In the genomic region with DNA sequence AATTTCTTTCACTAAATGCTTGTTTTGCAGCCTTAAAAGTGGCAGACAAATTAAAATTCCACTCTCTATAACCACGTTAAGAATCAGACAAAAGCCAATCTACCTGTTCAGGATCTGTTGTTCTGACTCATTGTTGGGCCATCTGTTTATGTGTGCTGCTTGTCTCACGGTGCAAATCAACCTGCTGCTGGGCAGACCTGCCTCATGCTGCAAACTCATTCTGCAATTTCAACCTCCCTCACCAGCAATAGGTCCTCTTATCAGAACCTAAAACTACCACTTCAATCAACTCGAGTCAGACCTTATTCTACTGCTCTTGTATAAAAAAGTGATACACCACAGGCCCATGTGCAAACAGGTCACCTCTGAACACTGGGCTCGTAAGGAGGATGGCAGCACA, we compare ENCODE assay signal across 22 cellular contexts.
DNase-seq lines count a peak whose midpoint lies in the region; ATAC-seq and TF ChIP-seq lines count a peak whose summit lies in the region.
"Had no signal": no experiment of that assay in that cellular context is flagged by ENCODE, and none has a peak within 500 bp of the region (broad histone marks: within the 10 kb centered on the region; RNA-seq: fewer than 3 reads in every experiment).

No MANE protein-coding gene starts in this region.

- H3K27me3 ChIP-seq in GM23338 (ENCODE audit: insufficient read depth) (no peaks in the 10 kb centered on the region), IMR-90 (ENCODE audit: control insufficient read depth, insufficient read depth, low read length) (no peaks in the 10 kb centered on the region)
- H3K27me3 ChIP-seq: ascending aorta, stomach, upper lobe of right lung had no signal

- no TSS peak for BruUV-seq in IMR-90 (replicated peaks; lab: Mats Ljungman, UMichigan)

- H2BK20ac ChIP-seq in IMR-90 (ENCODE audit: low read depth, low read length), result no peak overlapping the region

- no peaks in the 10 kb centered on the region for H3F3A ChIP-seq in GM23338 (replicated peaks; ENCODE audit: low read depth)

- H3K9me3 ChIP-seq in IMR-90 (ENCODE audit: control insufficient read depth, insufficient read depth, low read length), result no peaks in the 10 kb centered on the region
- H3K9me3 ChIP-seq: ascending aorta, Caco-2, stomach, upper lobe of right lung had no signal

- peak overlapping the region; percentile 3; the same call in 1 of the 2 replicates for H3K27ac ChIP-seq in GM23338 (ENCODE audit: low read depth)
- no peak overlapping the region for H3K27ac ChIP-seq in IMR-90 (ENCODE audit: insufficient read depth, low read length)
- H3K27ac ChIP-seq: ascending aorta, PC-9, stomach, upper lobe of right lung had no signal

- peak overlapping the region; percentile 70 for H3K27ac Mint-ChIP-seq in GM23338
- H3K27ac Mint-ChIP-seq in activated T-helper 17 cell treated with anti-CD3 and anti-CD28 coated beads, Interleukin-2, amount 50 U/mL, for 72 hours, result no peak overlapping the region
- H3K27ac Mint-ChIP-seq: activated CD4-positive, alpha-beta memory T cell treated with anti-CD3 and anti-CD28 coated beads, Interleukin-2, amount 10 ng/mL, durations not matched to agents 7 days and 5 days; activated naive CD4-positive, alpha-beta T cell treated with anti-CD3 and anti-CD28 coated beads for 36 hours; natural killer cell had no signal

- no peaks in the 10 kb centered on the region for H3K36me3 Mint-ChIP-seq in GM23338 (ENCODE audit: low read depth)
- H3K36me3 Mint-ChIP-seq in activated T-helper 17 cell treated with anti-CD3 and anti-CD28 coated beads, Interleukin-2, amount 50 U/mL, for 72 hours (ENCODE audit: low read depth), result no peaks in the 10 kb centered on the region
- H3K36me3 Mint-ChIP-seq: natural killer cell had no signal

- CTCF ChIA-PET in IMR-90 (lab: Yijun Ruan, JAX), result interaction anchor here (1.0 kb wide), 1 partner anchor 9 kb away, joined by 3 read pairs; no protein-coding TSS in a partner anchor

- no peaks in the 10 kb centered on the region for H3K9me3 Mint-ChIP-seq in GM23338
- H3K9me3 Mint-ChIP-seq in activated T-helper 17 cell treated with anti-CD3 and anti-CD28 coated beads, Interleukin-2, amount 50 U/mL, for 72 hours, result no peaks in the 10 kb centered on the region
- H3K9me3 Mint-ChIP-seq: activated CD4-positive, alpha-beta memory T cell treated with anti-CD3 and anti-CD28 coated beads, Interleukin-2, amount 10 ng/mL, durations not matched to agents 7 days and 5 days; activated naive CD4-positive, alpha-beta T cell treated with anti-CD3 and anti-CD28 coated beads for 36 hours; natural killer cell had no signal

- H3K79me1 ChIP-seq in IMR-90 (ENCODE audit: low read depth in 1 of 2, low read length in 2 of 2), result peaks cover 24 to 47% of the 10 kb centered on the region in 2 experiments

- H2AFZ ChIP-seq in GM23338 (no peak overlapping the region), IMR-90 (replicated peaks; ENCODE audit: low read length, poor library complexity) (no peak overlapping the region)
- H2AFZ ChIP-seq: PC-9 had no signal

- no peak overlapping the region for H3K4me3 Mint-ChIP-seq in GM23338
- no peak overlapping the region for H3K4me3 Mint-ChIP-seq in activated T-helper 17 cell treated with anti-CD3 and anti-CD28 coated beads, Interleukin-2, amount 50 U/mL, for 72 hours
- H3K4me3 Mint-ChIP-seq: activated CD4-positive, alpha-beta memory T cell treated with anti-CD3 and anti-CD28 coated beads, Interleukin-2, amount 10 ng/mL, durations not matched to agents 7 days and 5 days; activated naive CD4-positive, alpha-beta T cell treated with anti-CD3 and anti-CD28 coated beads for 36 hours; natural killer cell had no signal

- H3K4me1 Mint-ChIP-seq in GM23338, result peaks cover 80% of the 10 kb centered on the region
- H3K4me1 Mint-ChIP-seq in activated T-helper 17 cell treated with anti-CD3 and anti-CD28 coated beads, Interleukin-2, amount 50 U/mL, for 72 hours, result peaks cover 12% of the 10 kb centered on the region
- H3K4me1 Mint-ChIP-seq: activated CD4-positive, alpha-beta memory T cell treated with anti-CD3 and anti-CD28 coated beads, Interleukin-2, amount 10 ng/mL, durations not matched to agents 7 days and 5 days had no signal

- H4K91ac ChIP-seq in IMR-90 (ENCODE audit: insufficient read depth, low read depth, low read length), result no peak overlapping the region

- in situ Hi-C loops in IMR-90 (cut with MboI; ENCODE audit: low sequenced_read_pairs), result no loop called here

- intact Hi-C loops in IMR-90 (cut with micrococcal nuclease), result no loop called here

- no peaks in the 10 kb centered on the region for H3K9me2 ChIP-seq in GM23338 (ENCODE audit: insufficient read depth)

- H2BK120ac ChIP-seq in IMR-90 (ENCODE audit: low read depth, low read length), result no peak overlapping the region

- no peak overlapping the region for H3K9ac ChIP-seq in IMR-90 (ENCODE audit: low read depth, low read length)

- H3K56ac ChIP-seq in IMR-90 (ENCODE audit: extremely low read depth, insufficient read depth, low read length), result no peak overlapping the region

- peaks cover 67% of the 10 kb centered on the region for H3K4me1 ChIP-seq in GM23338 (ENCODE audit: insufficient read depth)
- peaks cover 17% of the 10 kb centered on the region for H3K4me1 ChIP-seq in IMR-90 (ENCODE audit: control insufficient read depth, insufficient read depth, low read length)

- no peak overlapping the region for H3K4me2 ChIP-seq in GM23338
- H3K4me2 ChIP-seq in IMR-90 (ENCODE audit: low read depth, low read length), result no peak overlapping the region
- H3K4me2 ChIP-seq: PC-9 had no signal

- no peak overlapping the region for H3K14ac ChIP-seq in IMR-90 (replicated peaks; ENCODE audit: low read depth, low read length)

- H3K4ac ChIP-seq in IMR-90 (ENCODE audit: low read depth, low read length), result 0 out of 2 replicates have a peak overlapping the region, but pooled peaks have one; percentile 26

- WGBS in IMR-90 (ENCODE audit: extremely low coverage in 2 of 2, insufficient read length in 1 of 2), 2 experiments, result 20% methylated on average over 1 of the region's 4 CpGs; no CpG with 5 or more reads in 1 of the 2 experiments

- H2BK5ac ChIP-seq in IMR-90 (ENCODE audit: low read depth, low read length, poor library complexity, severe bottlenecking), result no peak overlapping the region

- TF ChIP-seq RAD21 in IMR-90 (IDR thresholded peaks at IDR 0.05; ENCODE audit: low read length), result no peak

- DNase-seq in GM23338 (ENCODE audit: low spot score) (no peak), IMR-90 (no peak), islet precursor cell (peak; percentile 68), retina (no peak)
- no peak for DNase-seq in stimulated activated CD4-positive, alpha-beta T cell treated with anti-CD3 and anti-CD28 coated beads, Interleukin-2, amount 100 ng/mL, for 48 hours
- DNase-seq: activated CD4-positive, alpha-beta memory T cell treated with anti-CD3 and anti-CD28 coated beads, Interleukin-2, amount 10 ng/mL, durations not matched to agents 7 days and 5 days; activated naive CD4-positive, alpha-beta T cell treated with anti-CD3 and anti-CD28 coated beads for 36 hours; Caco-2; mesenchymal stem cell; MM.1S; natural killer cell; NCI-H2029; NCI-H526; PC-9; posterior cingulate gyrus; stimulated activated CD4-positive, alpha-beta T cell treated with anti-CD3 and anti-CD28 coated beads, Interleukin-4, amount 100 ng/mL, for 1 hour; stomach; upper lobe of right lung had no signal

- peak overlapping the region; percentile 46; the same call in 1 of the 2 replicates for H3K23ac ChIP-seq in IMR-90 (ENCODE audit: low read depth, low read length)

- H4K5ac ChIP-seq in IMR-90 (ENCODE audit: low read depth, low read length), result no peak overlapping the region

- no peak overlapping the region for H3K18ac ChIP-seq in IMR-90 (ENCODE audit: low read depth, low read length)

- POLR2A ChIA-PET in IMR-90 (lab: Charles Lee; ENCODE audit: unreplicated experiment), result no interaction called here

- peak overlapping the region; percentile 35; the same call in 1 of the 2 replicates for H2AK5ac ChIP-seq in IMR-90 (ENCODE audit: low read depth, low read length)

- H4K20me1 ChIP-seq in GM23338 (replicated peaks; ENCODE audit: insufficient read depth), result no peaks in the 10 kb centered on the region
- H4K20me1 ChIP-seq in IMR-90 (ENCODE audit: insufficient read depth, low read length), result peaks cover 10% of the 10 kb centered on the region; the same call in 1 of the 2 replicates

- H2BK15ac ChIP-seq in IMR-90 (ENCODE audit: low read depth, low read length), result no peak overlapping the region

- no peaks in the 10 kb centered on the region; the same call in 1 of the 2 replicates for H3K79me2 ChIP-seq in GM23338 (replicated peaks; ENCODE audit: insufficient read depth)

- no peak overlapping the region for H4K8ac ChIP-seq in IMR-90 (ENCODE audit: low read depth in 2 of 2, low read length in 2 of 2)

- H3K9me1 ChIP-seq in IMR-90 (ENCODE audit: insufficient read depth, low read length), result peaks cover 11% of the 10 kb centered on the region

- H3K27me3 Mint-ChIP-seq in GM23338 (ENCODE audit: insufficient read depth, low read depth, poor library complexity), result no peaks in the 10 kb centered on the region
- H3K27me3 Mint-ChIP-seq in activated T-helper 17 cell treated with anti-CD3 and anti-CD28 coated beads, Interleukin-2, amount 50 U/mL, for 72 hours, result no peaks in the 10 kb centered on the region
- H3K27me3 Mint-ChIP-seq: activated CD4-positive, alpha-beta memory T cell treated with anti-CD3 and anti-CD28 coated beads, Interleukin-2, amount 10 ng/mL, durations not matched to agents 7 days and 5 days had no signal

- ATAC-seq in GM23338 (no peak), IMR-90 (ENCODE audit: low read depth) (no peak), HG02798 (IDR thresholded peaks at IDR 0.05; ENCODE audit: poor library complexity, unreplicated experiment) (no peak)
- ATAC-seq in activated T-helper 17 cell treated with anti-CD3 and anti-CD28 coated beads, Interleukin-2, amount 50 U/mL, for 72 hours (replicated peaks), result peak; percentile 21
- ATAC-seq: HepG2, natural killer cell, upper lobe of right lung had no signal

- H3K4me3 ChIP-seq in GM23338 (no peak overlapping the region), IMR-90 (ENCODE audit: insufficient read depth, low read depth, low read length) (no peak overlapping the region)
- H3K4me3 ChIP-seq: ascending aorta, PC-9, stomach, upper lobe of right lung had no signal

- dilution Hi-C loops in IMR-90 (cut with HindIII; ENCODE audit: low sequenced_read_pairs, unreplicated experiment), result no loop called here

- no peak for TF ChIP-seq POLR2A in IMR-90 (IDR thresholded peaks at IDR 0.05; ENCODE audit: low read depth, low read length)

- H3K36me3 ChIP-seq in GM23338 (ENCODE audit: insufficient read depth) (no peaks in the 10 kb centered on the region), IMR-90 (ENCODE audit: control insufficient read depth, insufficient read depth, low read length) (no peaks in the 10 kb centered on the region)
- H3K36me3 ChIP-seq: ascending aorta, stomach, upper lobe of right lung had no signal

- no peak overlapping the region for H2AK9ac ChIP-seq in IMR-90 (replicated peaks; ENCODE audit: low read depth, low read length, poor library complexity)

- TF ChIP-seq CTCF in GM23338 (conservative IDR thresholded peaks at IDR 0.05; ENCODE audit: low read depth in 2 of 2) (no peak), IMR-90 (conservative IDR thresholded peaks at IDR 0.05; ENCODE audit: low read depth, low read length) (no peak)

TF ChIP-seq in GM23338, 12 proteins besides CTCF, POLR2A, EP300 and RAD21 (continues in another document):
- no peak for TF ChIP-seq CREB1 (CRISPR knock-in tag; IDR thresholded peaks at IDR 0.05; ENCODE audit: low read depth)
